ENCODE assay signal across 2 cellular contexts in genomic region chr3:105970283-105970682, GRCh38.
TF ChIP-seq lines count a peak whose summit lies in the region.

No MANE protein-coding gene starts in this region.

TF ChIP-seq in Ishikawa, 13 proteins besides CTCF, POLR2A, EP300 and RAD21 (continued from another document):
- TF ChIP-seq REST (IDR thresholded peaks at IDR 0.05; ENCODE audit: low read depth) = no peak
- no peak for TF ChIP-seq TEAD4 (IDR thresholded peaks at IDR 0.05)
- TF ChIP-seq, protein P1, sequence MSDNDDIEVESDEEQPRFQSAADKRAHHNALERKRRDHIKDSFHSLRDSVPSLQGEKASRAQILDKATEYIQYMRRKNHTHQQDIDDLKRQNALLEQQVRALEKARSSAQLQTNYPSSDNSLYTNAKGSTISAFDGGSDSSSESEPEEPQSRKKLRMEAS (IDR thresholded peaks at IDR 0.05) = 0 out of 2 replicates have a peak, but pooled peaks have one; percentile 43
- TF ChIP-seq TCF12 (IDR thresholded peaks at IDR 0.05; ENCODE audit: low read depth) = 0 out of 2 replicates have a peak, but pooled peaks have one; percentile 26
- TF ChIP-seq TAF1 (IDR thresholded peaks at IDR 0.05; ENCODE audit: low read depth) = no peak
- peak; percentile 59 for TF ChIP-seq NFIC (IDR thresholded peaks at IDR 0.05)

TF ChIP-seq in HepG2, 621 proteins besides CTCF, POLR2A, EP300 and RAD21 (continued from another document):
- TF ChIP-seq YEATS2 (CRISPR knock-in tag; IDR thresholded peaks at IDR 0.05; ENCODE audit: borderline replicate concordance) (no peak), BHLHE40 (IDR thresholded peaks at IDR 0.05; ENCODE audit: low read length) (peak; percentile 53)
